Comparison of ENCODE assay signal across 9 cellular contexts in the genomic region with DNA sequence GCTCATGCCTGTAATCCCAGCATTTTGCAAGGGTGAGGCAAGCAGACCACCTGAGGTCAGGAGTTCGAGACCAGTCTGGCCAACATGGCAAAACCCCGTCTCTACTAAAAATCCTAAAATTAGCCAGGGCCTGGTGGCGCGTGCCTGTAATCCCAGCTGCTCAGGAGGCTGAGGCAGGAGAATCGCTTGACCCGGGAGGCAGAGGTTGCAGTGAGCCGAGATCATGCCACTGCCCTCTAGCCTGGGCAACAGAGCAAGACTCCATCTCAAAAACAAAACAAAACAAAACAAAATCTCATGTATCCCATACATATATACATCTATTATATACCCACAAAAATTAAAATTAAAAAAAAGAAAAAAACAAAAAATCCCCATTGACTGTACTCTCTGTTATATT. TPM values are rescaled to one million over a fixed set of nuclear protein-coding genes. Genes with fewer than 3 reads are reported as not detected.
"Had no signal": no experiment of that assay in that cellular context is flagged by ENCODE, and none has a peak within 500 bp of the region (broad histone marks: within the 10 kb centered on the region; RNA-seq: fewer than 3 reads in every experiment).

No MANE protein-coding gene starts in this region.

RNA-seq across cellular contexts. Expression of a gene that starts 25.9 kb away (rescaled TPM):
- total RNA-seq: activated B cell treated with CpG ODN at 0.5 μM for 24 hours; activated CD4-positive, alpha-beta memory T cell treated with anti-CD3 and anti-CD28 coated beads, Interleukin-2, amount 10 ng/mL, durations not matched to agents 7 days and 5 days; activated CD4-positive, alpha-beta T cell treated with anti-CD3 and anti-CD28 coated beads, Interleukin-2, amount 10 ng/mL, durations not matched to agents 24 days and 14 days; activated CD4-positive, alpha-beta T cell treated with anti-CD3 and anti-CD28 coated beads, Interleukin-2, amount 10 ng/mL, durations not matched to agents 7 days and 5 days; activated CD8-positive, alpha-beta memory T cell treated with anti-CD3 and anti-CD28 coated beads for 36 hours; activated CD8-positive, alpha-beta memory T cell treated with anti-CD3 and anti-CD28 coated beads, Interleukin-2, amount 10 ng/mL, durations not matched to agents 7 days and 5 days; activated CD8-positive, alpha-beta T cell treated with anti-CD3 and anti-CD28 coated beads for 36 hours; T-helper 17 cell; T-helper 2 cell treated with Interferon-gamma antibody and Interleukin-4, amounts not matched to agents 100 ng/mL and 5 ng/mL, for 36 hours had no signal
